Comparison of ENCODE assay signal across 7 cellular contexts in genomic region chr6:33172307-33173227, GRCh38. TPM values are rescaled to one million over a fixed set of nuclear protein-coding genes. Genes with fewer than 3 reads are reported as not detected.
DNase-seq lines count a peak whose midpoint lies in the region; ATAC-seq, FAIRE-seq and TF ChIP-seq lines count a peak whose summit lies in the region.

No MANE protein-coding gene starts in this region.

- no peaks in the 10 kb centered on the region for H3K9me3 ChIP-seq in small intestine (ENCODE audit: control insufficient read depth, low read depth)

- H3K36me3 ChIP-seq in small intestine (ENCODE audit: control insufficient read depth in 2 of 2, insufficient read depth in 2 of 2, low read length in 2 of 2): no peaks in the 10 kb centered on the region

- in situ Hi-C loops in GM13977 (cut with MboI; ENCODE audit: low pct_unique_long_range_greater_than_20kb, low sequenced_read_pairs, unreplicated experiment): no loop called here

- WGBS in small intestine, 3 donors: 27 to 49% (median 28%) methylated on average over 12 of the region's 12 CpGs

- no peak overlapping the region for H3K4me3 ChIP-seq in fibroblast of mammary gland (ENCODE audit: control insufficient read depth, low read depth, low read length)
- H3K4me3 ChIP-seq in small intestine (ENCODE audit: low read depth in 1 of 2, low read length in 2 of 2): no peak overlapping the region

- no peaks in the 10 kb centered on the region for H3K27me3 ChIP-seq in small intestine (ENCODE audit: control insufficient read depth in 2 of 2, insufficient read depth in 2 of 2, low read length in 2 of 2)

- ATAC-seq in GM21423 (IDR thresholded peaks at IDR 0.05; ENCODE audit: unreplicated experiment): no peak
- no peak for ATAC-seq in HG02885 (IDR thresholded peaks at IDR 0.05; ENCODE audit: poor library complexity, unreplicated experiment)

- FAIRE-seq in small intestine (lab: Jason Lieb, UNC): no peak

- no peak overlapping the region for H3K27ac ChIP-seq in small intestine (ENCODE audit: low read depth in 1 of 2, low read length in 1 of 2)

- peak; percentile 78 for TF ChIP-seq CTCF in GM13977 (IDR thresholded peaks at IDR 0.05; ENCODE audit: extremely low read depth, insufficient read depth, missing control alignments)
- peak; percentile 50 for TF ChIP-seq CTCF in fibroblast of mammary gland (conservative IDR thresholded peaks at IDR 0.05; ENCODE audit: control insufficient read depth, insufficient read depth, low read depth, low read length)

- no peaks in the 10 kb centered on the region for H3K4me1 ChIP-seq in small intestine (ENCODE audit: control insufficient read depth in 2 of 2, insufficient read depth in 1 of 2, low read depth in 1 of 2, low read length in 1 of 2)

- DNase-seq in GM13977 (ENCODE audit: low spot score) (peak; percentile 78), OCI-M1 (lab: John Stamatoyannopoulos, UW) (peak; percentile 33), fibroblast of mammary gland (ENCODE audit: low read depth) (peak; percentile 31), small intestine (peak; percentile 42)
- DNase-seq in activated naive CD4-positive, alpha-beta T cell (lab: John Stamatoyannopoulos, UW): no peak

RNA-seq across cellular contexts. Expression of gene COL11A2, which starts 19.7 kb away (rescaled TPM):
- under 1 TPM; 0.27 to 0.67 (median 0.57) TPM for polyA plus RNA-seq in small intestine

RNA-seq across cellular contexts. Expression of gene RXRB, which starts 27.9 kb away (rescaled TPM):
- polyA plus RNA-seq in small intestine: 10 to 100 TPM; 26.3 to 32.4 (median 29.2) TPM

RNA-seq across cellular contexts. Expression of gene SLC39A7, which starts 28.1 kb away (rescaled TPM):
- polyA plus RNA-seq in small intestine: 100 to 1,000 TPM in 1 of 3 donors, 10 to 100 TPM in 2; 38.9 to 162 (median 57.3) TPM

RNA-seq across cellular contexts. Expression of gene HSD17B8, which starts 31.9 kb away (rescaled TPM):
- 10 to 100 TPM; 30.9 to 33.8 (median 32.2) TPM for polyA plus RNA-seq in small intestine

RNA-seq across cellular contexts. Expression of gene RING1, which starts 35.7 kb away (rescaled TPM):
- polyA plus RNA-seq in small intestine: 10 to 100 TPM; 30.4 to 46.7 (median 42.3) TPM

Comparison
In these comparisons a context has a peak if more than half of its experiments do, and no peak if none do; other contexts are left out.
1. DNase-seq: peak in GM13977 (single experiment), OCI-M1 (single experiment), fibroblast of mammary gland (single experiment) and small intestine (single experiment); none in activated naive CD4-positive, alpha-beta T cell (0 of 4).